Comparison of ENCODE assay signal across 34 cellular contexts in the genomic region with DNA sequence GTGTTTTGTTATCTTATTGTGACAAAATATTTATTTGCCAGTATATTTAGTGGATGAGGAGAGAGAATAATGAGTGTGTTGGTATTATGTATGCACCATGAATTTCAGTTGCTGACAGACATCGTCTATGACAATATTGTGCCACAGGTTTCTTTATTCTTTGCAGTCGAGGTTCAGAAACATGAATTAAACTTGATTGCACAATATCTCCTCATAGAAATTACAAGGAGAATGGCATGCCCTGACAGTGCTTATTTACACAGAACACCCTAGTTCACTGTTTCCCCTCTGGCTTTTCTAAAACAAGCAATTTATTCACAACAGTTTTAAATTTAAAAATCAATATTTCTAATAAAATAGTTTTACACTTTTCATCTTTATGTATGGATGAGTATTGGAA. TPM values are rescaled to one million over a fixed set of nuclear protein-coding genes. Genes with fewer than 3 reads are reported as not detected.
"Had no signal": no experiment of that assay in that cellular context is flagged by ENCODE, and none has a peak within 500 bp of the region (broad histone marks: within the 10 kb centered on the region; RNA-seq: fewer than 3 reads in every experiment).

No MANE protein-coding gene starts in this region.

- H3K36me3 ChIP-seq: colonic mucosa, esophagus squamous epithelium, heart right ventricle, left lung, neural progenitor cell, prostate gland, right atrium auricular region, sigmoid colon, tibial artery had no signal

- H3K79me2 ChIP-seq: parathyroid adenoma had no signal

- H3K27me3 ChIP-seq: colonic mucosa, esophagus squamous epithelium, left lung, neural progenitor cell, right atrium auricular region, sigmoid colon, testis, tibial artery had no signal

- DNase-seq: colonic mucosa; effector memory CD4-positive, alpha-beta T cell; erythroblast; esophagus squamous epithelium; foreskin melanocyte; glutamatergic neuron; heart right ventricle; hippocampal formation; left cardiac atrium; left lung; mesendoderm; midbrain; naive thymus-derived CD4-positive, alpha-beta T cell; sigmoid colon; stimulated activated CD4-positive, alpha-beta T cell treated with anti-CD3 and anti-CD28 coated beads, Interleukin-2, amount 100 ng/mL, for 24 hours; stimulated activated CD4-positive, alpha-beta T cell treated with anti-CD3 and anti-CD28 coated beads, Interleukin-4, amount 100 ng/mL, for 4 hours; stimulated activated naive CD8-positive, alpha-beta T cell treated with anti-CD3 and anti-CD28 coated beads, Interleukin-15, Interleukin-2, amounts not matched to agents 100 U/mL and 50 U/mL, for 24 hours; substantia nigra; testis; tibial artery had no signal

- H2AFZ ChIP-seq: neural progenitor cell, parathyroid adenoma had no signal

- H3K4me2 ChIP-seq: neural progenitor cell had no signal

- ATAC-seq: heart right ventricle; left cardiac atrium; left lung; naive thymus-derived CD4-positive, alpha-beta T cell; stimulated activated memory B cell treated with anti-CD40 and anti-IgM and Interleukin-4, amounts not matched to agents 10 μg/mL and 1 μg/mL and 100 μg/mL, for 72 hours; stimulated activated naive CD8-positive, alpha-beta T cell treated with anti-CD3 and anti-CD28 coated beads, Interleukin-15, Interleukin-2, amounts not matched to agents 100 U/mL and 50 U/mL, for 24 hours had no signal

- H3K27ac ChIP-seq: colonic mucosa, esophagus squamous epithelium, heart right ventricle, left lung, neural progenitor cell, parathyroid adenoma, prostate gland, right atrium auricular region, sigmoid colon, testis, tibial artery had no signal

- H3K9ac ChIP-seq: neural progenitor cell, parathyroid adenoma had no signal

- H3K4me3 ChIP-seq: colonic mucosa, esophagus squamous epithelium, heart right ventricle, left lung, neural progenitor cell, prostate gland, right atrium auricular region, sigmoid colon, testis, tibial artery had no signal

- FAIRE-seq: endothelial cell of umbilical vein, islet of Langerhans had no signal

- H3K4me1 ChIP-seq: colonic mucosa, esophagus squamous epithelium, heart right ventricle, left lung, neural progenitor cell, parathyroid adenoma, prostate gland, right atrium auricular region, sigmoid colon, testis, tibial artery had no signal

- H3K9me3 ChIP-seq: colonic mucosa, esophagus squamous epithelium, prostate gland, right atrium auricular region, sigmoid colon, testis, tibial artery had no signal

RNA-seq across cellular contexts. Expression of a gene that starts 36.5 kb away (rescaled TPM):
- total RNA-seq: colonic mucosa; endothelial cell of umbilical vein; esophagus squamous epithelium; heart right ventricle; kidney epithelial cell; left cardiac atrium; left lung; lower leg skin; lung microvascular endothelial cell; mucosa of gallbladder; naive thymus-derived CD4-positive, alpha-beta T cell; osteoblast; right atrium auricular region; sigmoid colon; skeletal muscle tissue; urinary bladder had no signal
- polyA plus RNA-seq: endothelial cell of umbilical vein; heart right ventricle; naive thymus-derived CD4-positive, alpha-beta T cell; sigmoid colon; urinary bladder had no signal
